Comparison of ENCODE assay signal across 9 cellular contexts in genomic region chr19:12840091-12841079, GRCh38. TPM values are rescaled to one million over a fixed set of nuclear protein-coding genes. Genes with fewer than 3 reads are reported as not detected.
DNase-seq lines count a peak whose midpoint lies in the region; FAIRE-seq and TF ChIP-seq lines count a peak whose summit lies in the region.
"Had no signal": no experiment of that assay in that cellular context is flagged by ENCODE, and none has a peak within 500 bp of the region (broad histone marks: within the 10 kb centered on the region; RNA-seq: fewer than 3 reads in every experiment).

No MANE protein-coding gene starts in this region.

- no peak overlapping the region for H3K27ac Mint-ChIP-seq in activated CD4-positive, alpha-beta T cell treated with anti-CD3 and anti-CD28 coated beads, Interleukin-2, amount 10 ng/mL, durations not matched to agents 24 days and 14 days

- DNase-seq in activated CD4-positive, alpha-beta T cell treated with anti-CD3 and anti-CD28 coated beads, Interleukin-2, amount 10 ng/mL, durations not matched to agents 24 days and 14 days: peak; percentile 88
- DNase-seq in activated CD4-positive, alpha-beta T cell treated with anti-CD3 and anti-CD28 coated beads for 4 hours: no peak
- peak; percentile 37 for DNase-seq in NCI-H2227 treated with DMSO at 0.1 percent for 48 hours (lab: John Stamatoyannopoulos, UW)
- DNase-seq in adipocyte (ENCODE audit: low read depth): peak; percentile 49
- DNase-seq in hepatocyte (ENCODE audit: low spot score): peak; percentile 79
- DNase-seq in small intestine: peak; percentile 65
- no peak for DNase-seq in GM19239 (ENCODE audit: insufficient read length, low spot score)
- DNase-seq in NCI-H1092 (lab: John Stamatoyannopoulos, UW): no peak

- no peaks in the 10 kb centered on the region for H3K36me3 Mint-ChIP-seq in activated CD4-positive, alpha-beta T cell treated with anti-CD3 and anti-CD28 coated beads, Interleukin-2, amount 10 ng/mL, durations not matched to agents 24 days and 14 days (ENCODE audit: low read depth)

- H3K36me3 ChIP-seq in adipocyte (ENCODE audit: control insufficient read depth, insufficient read depth, low read length, severe bottlenecking) (no peaks in the 10 kb centered on the region), hepatocyte (replicated peaks; ENCODE audit: insufficient read depth, low read depth) (no peaks in the 10 kb centered on the region), small intestine (ENCODE audit: control insufficient read depth in 2 of 2, insufficient read depth in 2 of 2, low read length in 2 of 2) (no peaks in the 10 kb centered on the region)

- peak overlapping the region; percentile 77 for H3K4me2 ChIP-seq in hepatocyte

- FAIRE-seq in small intestine (lab: Jason Lieb, UNC) (no peak), GM19239 (lab: Jason Lieb, UNC) (no peak)
- FAIRE-seq: colon had no signal

- no peaks in the 10 kb centered on the region for H4K20me1 ChIP-seq in hepatocyte (ENCODE audit: insufficient read depth, poor library complexity, severe bottlenecking)

- no peak for TF ChIP-seq CTCF in hepatocyte (IDR thresholded peaks at IDR 0.05; ENCODE audit: poor library complexity)

- intact Hi-C loops in activated CD4-positive, alpha-beta T cell treated with anti-CD3 and anti-CD28 coated beads, Interleukin-2, amount 10 ng/mL, durations not matched to agents 24 days and 14 days (cut with micrococcal nuclease): no loop called here

- no peak overlapping the region for H3K27ac ChIP-seq in hepatocyte
- no peak overlapping the region for H3K27ac ChIP-seq in small intestine (ENCODE audit: low read depth in 1 of 2, low read length in 1 of 2)

- peak overlapping the region; percentile 72 for H3K4me3 Mint-ChIP-seq in activated CD4-positive, alpha-beta T cell treated with anti-CD3 and anti-CD28 coated beads, Interleukin-2, amount 10 ng/mL, durations not matched to agents 24 days and 14 days

- no peaks in the 10 kb centered on the region for H3K79me2 ChIP-seq in hepatocyte

- peaks cover 7% of the 10 kb centered on the region for H3K4me1 ChIP-seq in adipocyte (ENCODE audit: control insufficient read depth, insufficient read depth, low read length)
- H3K4me1 ChIP-seq in hepatocyte (ENCODE audit: insufficient read depth): no peaks in the 10 kb centered on the region
- H3K4me1 ChIP-seq in small intestine (ENCODE audit: control insufficient read depth in 2 of 2, insufficient read depth in 1 of 2, low read depth in 1 of 2, low read length in 1 of 2): no peaks in the 10 kb centered on the region

- peaks cover 61% of the 10 kb centered on the region for H3K27me3 Mint-ChIP-seq in activated CD4-positive, alpha-beta T cell treated with anti-CD3 and anti-CD28 coated beads, Interleukin-2, amount 10 ng/mL, durations not matched to agents 24 days and 14 days

- no peak overlapping the region for H2AFZ ChIP-seq in hepatocyte

- no peak overlapping the region for H3K9ac ChIP-seq in adipocyte (ENCODE audit: low read length)

- H3K27me3 ChIP-seq in adipocyte (replicated peaks; ENCODE audit: control insufficient read depth, insufficient read depth, low read length): peaks cover 64% of the 10 kb centered on the region
- H3K27me3 ChIP-seq in hepatocyte: peaks cover 64% of the 10 kb centered on the region
- peaks cover 3 to 46% of the 10 kb centered on the region in 2 donors for H3K27me3 ChIP-seq in small intestine (ENCODE audit: control insufficient read depth in 2 of 2, insufficient read depth in 2 of 2, low read length in 2 of 2)

- H3K4me1 Mint-ChIP-seq in activated CD4-positive, alpha-beta T cell treated with anti-CD3 and anti-CD28 coated beads, Interleukin-2, amount 10 ng/mL, durations not matched to agents 24 days and 14 days: peaks cover 17% of the 10 kb centered on the region

- H3K9me3 Mint-ChIP-seq in activated CD4-positive, alpha-beta T cell treated with anti-CD3 and anti-CD28 coated beads, Interleukin-2, amount 10 ng/mL, durations not matched to agents 24 days and 14 days: no peaks in the 10 kb centered on the region

- H3K9me3 ChIP-seq in adipocyte (ENCODE audit: control insufficient read depth, low read length): no peaks in the 10 kb centered on the region
- no peaks in the 10 kb centered on the region for H3K9me3 ChIP-seq in hepatocyte (ENCODE audit: low read depth)
- no peaks in the 10 kb centered on the region for H3K9me3 ChIP-seq in small intestine (ENCODE audit: control insufficient read depth, low read depth)

- no peaks in the 10 kb centered on the region for H3K9me2 ChIP-seq in hepatocyte (replicated peaks; ENCODE audit: insufficient read depth)

- H3K4me3 ChIP-seq in adipocyte (ENCODE audit: low read length): peak overlapping the region; percentile 47
- H3K4me3 ChIP-seq in hepatocyte: no peak overlapping the region
- H3K4me3 ChIP-seq in small intestine (ENCODE audit: low read depth in 1 of 2, low read length in 2 of 2): no peak overlapping the region

- 37% methylated on average over 36 of the region's 43 CpGs for WGBS in hepatocyte (ENCODE audit: low lambda C conversion rate, missing lambda C conversion rate)
- WGBS in small intestine, 3 donors: 20 to 24% (median 23%) methylated on average over 42 to 43 of the region's 43 CpGs

RNA-seq across cellular contexts. Expression of gene MAST1, which starts 2.1 kb away (rescaled TPM):
- 1.6 and 2.4 TPM in 2 replicates for total RNA-seq in activated CD4-positive, alpha-beta T cell treated with anti-CD3 and anti-CD28 coated beads, Interleukin-2, amount 10 ng/mL, durations not matched to agents 24 days and 14 days
- total RNA-seq in hepatocyte: 0.20 and 0.32 TPM in 2 replicates
- polyA plus RNA-seq in hepatocyte (0.22 and 0.54 TPM in 2 replicates), small intestine (1 to 10 TPM in 2 of 3 donors, under 1 TPM in 1; 0.54 to 3.3 (median 1.1) TPM)

RNA-seq across cellular contexts. Expression of gene RTBDN, which starts 6.0 kb away (rescaled TPM):
- total RNA-seq in activated CD4-positive, alpha-beta T cell treated with anti-CD3 and anti-CD28 coated beads, Interleukin-2, amount 10 ng/mL, durations not matched to agents 24 days and 14 days: not detected in 2 replicates
- 0.32 TPM in 1 of 2 replicates, not detected in the other for total RNA-seq in hepatocyte
- 0.36 TPM in 1 of 2 replicates, not detected in the other for polyA plus RNA-seq in hepatocyte
- polyA plus RNA-seq in small intestine: 1 to 10 TPM in 1 of 3 donors, under 1 TPM in 1, not detected in 1; 0.67 to 1.7 TPM

RNA-seq across cellular contexts. Expression of gene RNASEH2A, which starts 34.0 kb away (rescaled TPM):
- total RNA-seq in activated CD4-positive, alpha-beta T cell treated with anti-CD3 and anti-CD28 coated beads, Interleukin-2, amount 10 ng/mL, durations not matched to agents 24 days and 14 days: 35.8 and 51.5 TPM in 2 replicates
- 8.3 and 9.3 TPM in 2 replicates for total RNA-seq in hepatocyte
- polyA plus RNA-seq in hepatocyte (20.4 and 25.7 TPM in 2 replicates), small intestine (10 to 100 TPM in 1 of 3 donors, 1 to 10 TPM in 2; 3.1 to 22.3 (median 7.0) TPM)

RNA-seq across cellular contexts. Expression of gene THSD8, which starts 38.5 kb away (rescaled TPM):
- 26.8 and 32.7 TPM in 2 replicates for total RNA-seq in activated CD4-positive, alpha-beta T cell treated with anti-CD3 and anti-CD28 coated beads, Interleukin-2, amount 10 ng/mL, durations not matched to agents 24 days and 14 days
- total RNA-seq in hepatocyte: not detected in 2 replicates
- 5.1 and 5.7 TPM in 2 replicates for polyA plus RNA-seq in hepatocyte
- polyA plus RNA-seq in small intestine: 1 to 10 TPM in 2 of 3 donors, not detected in 1; 3.1 to 4.0 TPM

RNA-seq across cellular contexts. Expression of gene PRDX2, which starts 38.8 kb away (rescaled TPM):
- 277 and 294 TPM in 2 replicates for total RNA-seq in activated CD4-positive, alpha-beta T cell treated with anti-CD3 and anti-CD28 coated beads, Interleukin-2, amount 10 ng/mL, durations not matched to agents 24 days and 14 days
- total RNA-seq in hepatocyte: 497 and 589 TPM in 2 replicates
- polyA plus RNA-seq in hepatocyte (581 and 582 TPM in 2 replicates), small intestine (100 to 1,000 TPM; 390 to 523 (median 442) TPM)

Comparison
In these comparisons a context has a peak if more than half of its experiments do, and no peak if none do; other contexts are left out.
1. DNase-seq: peak in activated CD4-positive, alpha-beta T cell treated with anti-CD3 and anti-CD28 coated beads, Interleukin-2, amount 10 ng/mL, durations not matched to agents 24 days and 14 days (single experiment), NCI-H2227 treated with DMSO at 0.1 percent for 48 hours (single experiment), adipocyte (single experiment), hepatocyte (single experiment) and small intestine (single experiment); none in activated CD4-positive, alpha-beta T cell treated with anti-CD3 and anti-CD28 coated beads for 4 hours (0 of 2), GM19239 (single experiment) and NCI-H1092 (single experiment).